32 cellular contexts compared by ENCODE assay signal in the genomic region with DNA sequence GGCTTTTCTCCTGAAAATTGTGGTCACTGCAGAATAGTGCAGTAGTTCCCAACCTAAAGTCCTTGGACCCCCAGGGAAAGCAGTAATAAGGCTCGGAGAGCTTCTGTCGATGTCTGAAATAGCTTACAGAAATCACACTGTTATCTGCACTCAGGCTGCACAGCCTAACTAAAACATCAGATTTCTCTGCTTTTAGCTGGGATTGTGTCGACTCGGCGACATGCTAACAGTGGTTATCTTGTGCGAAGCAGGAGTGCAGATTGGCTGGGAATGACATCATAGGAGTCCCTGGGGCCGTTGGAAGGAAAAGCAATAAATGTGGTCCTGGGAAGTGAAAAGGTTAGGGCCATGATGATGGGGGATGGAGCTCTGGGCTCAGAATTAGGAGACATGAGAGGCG.
"Had no signal": no experiment of that assay in that cellular context is flagged by ENCODE, and none has a peak within 500 bp of the region (broad histone marks: within the 10 kb centered on the region; RNA-seq: fewer than 3 reads in every experiment).

No MANE protein-coding gene starts in this region.

- H3K4me3 ChIP-seq: PC-9 had no signal

- H3K4me3 Mint-ChIP-seq: activated CD4-positive, alpha-beta memory T cell treated with anti-CD3 and anti-CD28 coated beads for 36 hours; activated CD4-positive, alpha-beta T cell treated with anti-CD3 and anti-CD28 coated beads for 36 hours; activated CD4-positive, alpha-beta T cell treated with anti-CD3 and anti-CD28 coated beads, Interleukin-2, amount 10 ng/mL, durations not matched to agents 7 days and 5 days; activated naive CD4-positive, alpha-beta T cell treated with anti-CD3 and anti-CD28 coated beads for 36 hours; activated T-cell treated with anti-CD3 and anti-CD28 coated beads, Interleukin-2, amount 50 U/mL, for 4 hours; activated T-helper 1 cell treated with anti-CD3 and anti-CD28 coated beads, Interleukin-12 subunit alpha, Interleukin-12 subunit beta, Interleukin-2, Interleukin-4 antibody, amounts not matched to agents 30 ng/mL and 10 ng/mL and 1 ng/mL, durations not matched to agents 14 hours and 24 hours and 36 hours; T-helper 1 cell treated with Interleukin-12 subunit alpha and Interleukin-12 subunit beta and Interleukin-4 antibody, amounts not matched to agents 30 μg/mL and 1 μg/mL, for 36 hours; T-helper 2 cell treated with Interferon-gamma antibody and Interleukin-4, amounts not matched to agents 5 μg/mL and 100 μg/mL, for 36 hours; WTC11 had no signal

- H3K27ac ChIP-seq: brain microvascular endothelial cell, PC-9, RWPE1 had no signal

- H3K4me1 Mint-ChIP-seq: activated CD4-positive, alpha-beta T cell treated with anti-CD3 and anti-CD28 coated beads for 36 hours; activated CD4-positive, alpha-beta T cell treated with anti-CD3 and anti-CD28 coated beads, Interleukin-2, amount 10 ng/mL, durations not matched to agents 7 days and 5 days had no signal

- H3K27ac Mint-ChIP-seq: activated CD4-positive, alpha-beta memory T cell treated with anti-CD3 and anti-CD28 coated beads for 36 hours; activated CD4-positive, alpha-beta T cell treated with anti-CD3 and anti-CD28 coated beads for 36 hours; activated CD4-positive, alpha-beta T cell treated with anti-CD3 and anti-CD28 coated beads, Interleukin-2, amount 10 ng/mL, durations not matched to agents 7 days and 5 days; activated naive CD4-positive, alpha-beta T cell treated with anti-CD3 and anti-CD28 coated beads for 36 hours; activated naive CD4-positive, alpha-beta T cell treated with anti-CD3 and anti-CD28 coated beads, Interleukin-2, amount 50 U/mL, for 72 hours; activated T-helper 1 cell treated with anti-CD3 and anti-CD28 coated beads, Interleukin-12 subunit alpha, Interleukin-12 subunit beta, Interleukin-2, Interleukin-4 antibody, amounts not matched to agents 30 ng/mL and 10 ng/mL and 1 ng/mL, durations not matched to agents 14 hours and 24 hours and 36 hours; T-helper 1 cell treated with Interleukin-12 subunit alpha and Interleukin-12 subunit beta and Interleukin-4 antibody, amounts not matched to agents 30 μg/mL and 1 μg/mL, for 36 hours; T-helper 2 cell treated with Interferon-gamma antibody and Interleukin-4, amounts not matched to agents 5 μg/mL and 100 μg/mL, for 36 hours; WTC11 had no signal

- H3K4me2 ChIP-seq: PC-9 had no signal

- DNase-seq: activated CD4-positive, alpha-beta memory T cell treated with anti-CD3 and anti-CD28 coated beads for 36 hours; activated CD4-positive, alpha-beta T cell treated with anti-CD3 and anti-CD28 coated beads for 36 hours; activated CD4-positive, alpha-beta T cell treated with anti-CD3 and anti-CD28 coated beads, Interleukin-2, amount 10 ng/mL, durations not matched to agents 7 days and 5 days; activated CD8-positive, alpha-beta memory T cell treated with anti-CD3 and anti-CD28 coated beads, Interleukin-2, amount 50 U/mL, for 4 hours; activated gamma-delta T cell treated with Interleukin-2 at 50 U/mL for 16 hours; activated naive CD4-positive, alpha-beta T cell treated with anti-CD3 and anti-CD28 coated beads for 36 hours; activated T-cell treated with anti-CD3 and anti-CD28 coated beads for 4 hours; activated T-cell treated with anti-CD3 and anti-CD28 coated beads, Interleukin-2, amount 50 U/mL, for 4 hours; anterior cingulate cortex; brain microvascular endothelial cell; central memory CD4-positive, alpha-beta T cell; NCI-H1092 treated with DMSO at 0.1 percent for 48 hours; NCI-H1417; NCI-H146; NCI-H187; NCI-H2029 treated with DMSO at 0.1 percent for 48 hours; NCI-H2107; NCI-H2171; NCI-H510A; NCI-H526; NCI-H748 treated with DMSO at 0.1 percent for 48 hours; NK-92 treated with Interleukin-12 subunit alpha and Interleukin-12 subunit beta, amount 100 ng/mL, for 24 hours; PC-9; SIG-M5 had no signal

- H3K36me3 ChIP-seq: brain microvascular endothelial cell had no signal

- H3K36me3 Mint-ChIP-seq: activated CD4-positive, alpha-beta memory T cell treated with anti-CD3 and anti-CD28 coated beads for 36 hours; activated naive CD4-positive, alpha-beta T cell treated with anti-CD3 and anti-CD28 coated beads, Interleukin-2, amount 50 U/mL, for 72 hours; WTC11 had no signal

- H3K27me3 ChIP-seq: brain microvascular endothelial cell had no signal

- H3K9me3 Mint-ChIP-seq: activated CD4-positive, alpha-beta memory T cell treated with anti-CD3 and anti-CD28 coated beads for 36 hours; activated CD4-positive, alpha-beta T cell treated with anti-CD3 and anti-CD28 coated beads, Interleukin-2, amount 10 ng/mL, durations not matched to agents 7 days and 5 days; activated naive CD4-positive, alpha-beta T cell treated with anti-CD3 and anti-CD28 coated beads for 36 hours; activated naive CD4-positive, alpha-beta T cell treated with anti-CD3 and anti-CD28 coated beads, Interleukin-2, amount 50 U/mL, for 72 hours; activated T-cell treated with anti-CD3 and anti-CD28 coated beads, Interleukin-2, amount 50 U/mL, for 4 hours; activated T-helper 1 cell treated with anti-CD3 and anti-CD28 coated beads, Interleukin-12 subunit alpha, Interleukin-12 subunit beta, Interleukin-2, Interleukin-4 antibody, amounts not matched to agents 30 ng/mL and 10 ng/mL and 1 ng/mL, durations not matched to agents 14 hours and 24 hours and 36 hours; T-helper 1 cell treated with Interleukin-12 subunit alpha and Interleukin-12 subunit beta and Interleukin-4 antibody, amounts not matched to agents 30 μg/mL and 1 μg/mL, for 36 hours; T-helper 2 cell treated with Interferon-gamma antibody and Interleukin-4, amounts not matched to agents 5 μg/mL and 100 μg/mL, for 36 hours; WTC11 had no signal

- FAIRE-seq: RCC 7860, TTC549 had no signal

- H2AFZ ChIP-seq: PC-9 had no signal
